32 cellular contexts compared by ENCODE assay signal in genomic region chr1:184480711-184481110, GRCh38.
DNase-seq lines count a peak whose midpoint lies in the region; ATAC-seq and TF ChIP-seq lines count a peak whose summit lies in the region.
"Had no signal": no experiment of that assay in that cellular context is flagged by ENCODE, and none has a peak within 500 bp of the region (broad histone marks: within the 10 kb centered on the region; RNA-seq: fewer than 3 reads in every experiment).

No MANE protein-coding gene starts in this region.

- H2BK12ac ChIP-seq in trophoblast cell (ENCODE audit: low read length) = no peak overlapping the region

- no peak overlapping the region for H3K18ac ChIP-seq in trophoblast cell (ENCODE audit: low read length)

- 87% methylated on average over 5 of the region's 5 CpGs for WGBS in right cardiac atrium
- no CpG with 5 or more reads among the region's 5 CpGs for WGBS in iPS DF 6.9 (ENCODE audit: insufficient coverage, insufficient read length)
- no CpG with 5 or more reads among the region's 5 CpGs for WGBS in trophoblast cell (ENCODE audit: extremely low coverage, insufficient coverage, insufficient read length)

- no peak overlapping the region for H3K14ac ChIP-seq in trophoblast cell (ENCODE audit: low read length)

- H3K4ac ChIP-seq in trophoblast cell (ENCODE audit: low read depth, low read length) = no peak overlapping the region

- intact Hi-C loops in right cardiac atrium (cut with DNase I) (loop anchor here in 2 of 4 donors (10.0 kb wide), 2 partner anchors 86 to 96 kb away; partner anchors contain the start of gene C1orf21 (in 1 of the 2)), cardiac septum (cut with DNase I) (loop anchor here (5.0 to 10.0 kb wide), 3 partner anchors 93 to 182 kb away; partner anchors contain the start of gene C1orf21), vagina (cut with DNase I) (no loop called here)

- no peak for DNase-seq in right cardiac atrium
- no peak for DNase-seq in cardiac septum (ENCODE audit: low spot score)
- peak; percentile 39 for DNase-seq in iPS DF 6.9 (ENCODE audit: low read depth, low spot score)
- DNase-seq in trophoblast cell = peak; percentile 78 to 89
- DNase-seq in vagina (ENCODE audit: extremely low spot score in 2 of 2) = no peak
- DNase-seq in cerebellar nuclear complex (lab: John Stamatoyannopoulos, UW) = no peak
- DNase-seq: activated CD4-positive, alpha-beta memory T cell treated with anti-CD3 and anti-CD28 coated beads for 36 hours; activated CD4-positive, CD25-positive, alpha-beta regulatory T cell; activated T-cell treated with anti-CD3 and anti-CD28 coated beads, Interleukin-2, amount 50 U/mL, for 72 hours; caudate nucleus; CD4-positive, alpha-beta T cell; cortex of kidney; DMS79 treated with DMSO at 0.1 percent for 48 hours; effector memory CD8-positive, alpha-beta T cell; erythroblast; GF-D8; GM23248; immature natural killer cell; Kasumi-1; mesenchymal stem cell; NCI-H1417 treated with DMSO at 0.1 percent for 48 hours; NCI-H2081; NCI-H226; posterior cingulate gyrus; Right ventricle myocardium superior; stimulated activated CD4-positive, alpha-beta T cell treated with anti-CD3 and anti-CD28 coated beads, Interleukin-15, amount 100 ng/mL, for 24 hours; stimulated activated naive B cell treated with anti-CD40 and anti-IgM and Interleukin-4, amounts not matched to agents 10 μg/mL and 1 μg/mL and 100 μg/mL, for 72 hours had no signal

- no peak overlapping the region for H4K8ac ChIP-seq in trophoblast cell (ENCODE audit: low read depth, low read length)

- no peak overlapping the region for H3K23ac ChIP-seq in trophoblast cell (ENCODE audit: low read length)

- H3K79me1 ChIP-seq in trophoblast cell (ENCODE audit: low read length) = peaks cover 19% of the 10 kb centered on the region

- peak overlapping the region; percentile 36 for H4K91ac ChIP-seq in trophoblast cell (ENCODE audit: low read depth, low read length)

- H2BK5ac ChIP-seq in trophoblast cell (ENCODE audit: low read depth, low read length, poor library complexity) = peak overlapping the region; percentile 7

- H3K79me2 ChIP-seq in trophoblast cell (ENCODE audit: control insufficient read depth, insufficient read depth, low read length, poor library complexity) = peaks cover 9% of the 10 kb centered on the region

- H3K9ac ChIP-seq in trophoblast cell (ENCODE audit: low read length) = no peak overlapping the region
- H3K9ac ChIP-seq: GM23248 had no signal

- H3K4me3 ChIP-seq in right cardiac atrium (ENCODE audit: low read length) = no peak overlapping the region
- H3K4me3 ChIP-seq in iPS DF 6.9 (ENCODE audit: low read length) = no peak overlapping the region
- no peak overlapping the region for H3K4me3 ChIP-seq in trophoblast cell (ENCODE audit: low read depth, low read length)
- H3K4me3 ChIP-seq in vagina = no peak overlapping the region
- H3K4me3 ChIP-seq: GM23248 had no signal

- no peak overlapping the region for H2AK5ac ChIP-seq in trophoblast cell (ENCODE audit: low read length)

- TF ChIP-seq CTCF in vagina (IDR thresholded peaks at IDR 0.05) = no peak

- H3K4me2 ChIP-seq in trophoblast cell (ENCODE audit: low read length) = peak overlapping the region; percentile 21

- H4K12ac ChIP-seq in trophoblast cell (ENCODE audit: low read depth, low read length) = no peak overlapping the region

- no peaks in the 10 kb centered on the region for H3K9me3 ChIP-seq in right cardiac atrium (ENCODE audit: control insufficient read depth, low read length)
- H3K9me3 ChIP-seq in iPS DF 6.9 (ENCODE audit: control insufficient read depth, insufficient read depth, low read length) = no peaks in the 10 kb centered on the region
- no peaks in the 10 kb centered on the region for H3K9me3 ChIP-seq in trophoblast cell (ENCODE audit: insufficient read depth, low read depth, low read length)
- no peaks in the 10 kb centered on the region for H3K9me3 ChIP-seq in vagina
- H3K9me3 ChIP-seq: neutrophil had no signal

- H2BK120ac ChIP-seq in trophoblast cell (ENCODE audit: insufficient read depth, low read length, poor library complexity) = no peak overlapping the region

- H3K36me3 ChIP-seq in iPS DF 6.9 (ENCODE audit: control insufficient read depth, insufficient read depth, low read length) (no peaks in the 10 kb centered on the region), trophoblast cell (ENCODE audit: control insufficient read depth in 1 of 2, insufficient read depth in 2 of 2, low read length in 2 of 2) (peaks cover 1 to 6% of the 10 kb centered on the region in 2 experiments), vagina (no peaks in the 10 kb centered on the region)
- H3K36me3 ChIP-seq: neutrophil had no signal

- no peak for TF ChIP-seq POLR2A in vagina (IDR thresholded peaks at IDR 0.05)
- TF ChIP-seq POLR2A in GM18505 (IDR thresholded peaks at IDR 0.05; ENCODE audit: borderline replicate concordance, extremely low read depth, insufficient read depth, insufficient read length) = no peak

- H3K4me1 ChIP-seq in right cardiac atrium (ENCODE audit: control insufficient read depth, insufficient read depth, low read length) = peaks cover 26% of the 10 kb centered on the region
- peaks cover 6% of the 10 kb centered on the region for H3K4me1 ChIP-seq in iPS DF 6.9 (ENCODE audit: control insufficient read depth, insufficient read depth, low read length)
- H3K4me1 ChIP-seq in trophoblast cell (ENCODE audit: control insufficient read depth in 1 of 2, insufficient read depth in 2 of 2, low read length in 2 of 2) = peaks cover 21 to 27% of the 10 kb centered on the region in 2 experiments
- peaks cover 50% of the 10 kb centered on the region for H3K4me1 ChIP-seq in vagina

- H3K27me3 ChIP-seq in right cardiac atrium (ENCODE audit: control insufficient read depth, insufficient read depth) (no peaks in the 10 kb centered on the region), iPS DF 6.9 (ENCODE audit: control insufficient read depth, insufficient read depth, low read length) (no peaks in the 10 kb centered on the region), trophoblast cell (ENCODE audit: insufficient read depth, low read length) (no peaks in the 10 kb centered on the region), vagina (no peaks in the 10 kb centered on the region)
- H3K27me3 ChIP-seq: neutrophil had no signal

- no peak overlapping the region for H2AFZ ChIP-seq in trophoblast cell (ENCODE audit: insufficient read depth, low read length, poor library complexity)
- H2AFZ ChIP-seq: GM23248 had no signal

- peak overlapping the region; percentile 42 for H3K27ac ChIP-seq in right cardiac atrium (ENCODE audit: low read length)
- no peak overlapping the region for H3K27ac ChIP-seq in iPS DF 6.9 (ENCODE audit: low read length)
- peak overlapping the region; percentile 88 for H3K27ac ChIP-seq in trophoblast cell (ENCODE audit: low read depth, low read length)
- H3K27ac ChIP-seq in vagina = peak overlapping the region; percentile 68
- H3K27ac ChIP-seq: GM23248, neutrophil had no signal

- no peak for ATAC-seq in right cardiac atrium
- ATAC-seq in GM18505 (IDR thresholded peaks at IDR 0.05; ENCODE audit: unreplicated experiment) = no peak
- ATAC-seq in HG02610 (IDR thresholded peaks at IDR 0.05; ENCODE audit: unreplicated experiment) = no peak
- ATAC-seq: activated T-cell treated with anti-CD3 and anti-CD28 coated beads, Interleukin-2, amount 50 U/mL, for 72 hours; effector memory CD8-positive, alpha-beta T cell; Panc1; SK-N-SH treated with all-trans-retinoic acid at 6 μM for 48 hours; stimulated activated naive B cell treated with anti-CD40 and anti-IgM and Interleukin-4, amounts not matched to agents 10 μg/mL and 1 μg/mL and 100 μg/mL, for 72 hours had no signal

Comparison
In these comparisons a context has a peak if more than half of its experiments do, and no peak if none do; other contexts are left out.
1. DNase-seq: peak in iPS DF 6.9 (single experiment) and trophoblast cell (2 of 2); none in right cardiac atrium (0 of 3), cardiac septum (single experiment), vagina (0 of 2) and cerebellar nuclear complex (0 of 2).